24 cellular contexts compared by ENCODE assay signal in genomic region chr3:62679988-62680387, GRCh38.
"Had no signal": no experiment of that assay in that cellular context is flagged by ENCODE, and none has a peak within 500 bp of the region (broad histone marks: within the 10 kb centered on the region; RNA-seq: fewer than 3 reads in every experiment).

No MANE protein-coding gene starts in this region.

- ATAC-seq: gastrocnemius medialis; left lobe of liver; mucosa of descending colon; natural killer cell treated with Interleukin-12 subunit alpha and Interleukin-12 subunit beta and Interleukin-15 and Interleukin-18, amount 100 ng/mL, for 72 hours; pancreas; right lobe of liver; stimulated activated naive B cell treated with anti-CD40 and anti-IgM and Interleukin-4, amounts not matched to agents 10 μg/mL and 1 μg/mL and 100 μg/mL, for 72 hours had no signal

- H3K27me3 ChIP-seq: gastrocnemius medialis, neutrophil, pancreas, right lobe of liver, tibial nerve, upper lobe of left lung had no signal

- H3K36me3 ChIP-seq: gastrocnemius medialis, neutrophil, pancreas, right lobe of liver, thoracic aorta, tibial nerve, upper lobe of left lung had no signal

- H3K27ac ChIP-seq: coronary artery, gastrocnemius medialis, neutrophil, pancreas, right lobe of liver, thoracic aorta, tibial nerve, upper lobe of left lung had no signal

- H3K4me1 ChIP-seq: gastrocnemius medialis, right lobe of liver, tibial nerve, upper lobe of left lung had no signal

- H3K9me3 ChIP-seq: gastrocnemius medialis, mucosa of descending colon, neutrophil, pancreas, right lobe of liver, thoracic aorta, tibial nerve, upper lobe of left lung had no signal

- H3K4me3 ChIP-seq: coronary artery, gastrocnemius medialis, lung, mucosa of descending colon, pancreas, right lobe of liver, thoracic aorta, tibial nerve, upper lobe of left lung had no signal

- DNase-seq: dermis blood vessel endothelial cell; effector memory CD4-positive, alpha-beta T cell; erythroblast; gastrocnemius medialis; head of caudate nucleus; kidney; mesenchymal stem cell; mucosa of descending colon; naive B cell; pancreas; retina; right lobe of liver; small intestine; stimulated activated CD4-positive, alpha-beta T cell treated with anti-CD3 and anti-CD28 coated beads, Interleukin-15, amount 100 ng/mL, for 24 hours; stimulated activated CD4-positive, alpha-beta T cell treated with anti-CD3 and anti-CD28 coated beads, Interleukin-2, amount 100 ng/mL, for 48 hours; stimulated activated naive B cell treated with anti-CD40 and anti-IgM and Interleukin-4, amounts not matched to agents 10 μg/mL and 1 μg/mL and 100 μg/mL, for 72 hours; upper lobe of left lung had no signal
